ENCODE assay signal across 17 cellular contexts in the genomic region with DNA sequence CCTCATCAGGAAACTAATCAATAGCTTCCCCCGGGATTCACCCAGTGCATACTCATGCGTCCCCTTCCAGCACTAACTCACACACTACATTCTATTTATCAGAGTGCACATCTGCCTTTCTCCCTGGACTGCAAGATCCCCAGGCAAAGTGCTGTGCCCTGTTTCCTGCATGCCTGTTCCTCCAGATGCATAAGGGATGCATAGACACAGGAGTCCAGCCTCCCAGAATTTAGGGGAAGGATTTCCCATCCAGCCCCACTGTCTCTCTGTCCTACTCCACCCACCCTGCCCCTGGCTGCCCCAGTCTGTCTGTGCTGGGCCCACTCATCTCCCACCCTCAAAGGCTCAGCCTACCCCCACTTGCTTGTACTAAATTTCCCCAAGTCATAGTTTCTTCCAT.
"Had no signal": no experiment of that assay in that cellular context is flagged by ENCODE, and none has a peak within 500 bp of the region (broad histone marks: within the 10 kb centered on the region; RNA-seq: fewer than 3 reads in every experiment).

No MANE protein-coding gene starts in this region.

- H3K9me3 Mint-ChIP-seq: natural killer cell had no signal

- H3K4me2 ChIP-seq: smooth muscle cell had no signal

- H3K4me3 Mint-ChIP-seq: immature natural killer cell; natural killer cell; stimulated activated naive CD8-positive, alpha-beta T cell treated with anti-CD3 and anti-CD28 coated beads, Interleukin-15, amount 100 ng/mL, for 72 hours had no signal

- DNase-seq: cortex of kidney; effector CD4-positive, alpha-beta T cell; hypothalamus; immature natural killer cell; lower lobe of right lung; natural killer cell; stimulated activated CD4-positive, alpha-beta T cell treated with anti-CD3 and anti-CD28 coated beads, Interleukin-12 subunit alpha, Interleukin-12 subunit beta, amount 100 ng/mL, for 4 hours; stimulated activated naive CD4-positive, alpha-beta T cell had no signal

- H3K9ac ChIP-seq: parathyroid adenoma had no signal

- H3K9me3 ChIP-seq: lower lobe of right lung, neutrophil, prostate gland, transverse colon had no signal

- ATAC-seq: lower lobe of right lung, natural killer cell, sciatic nerve had no signal

- H3K27me3 ChIP-seq: neutrophil, right atrium auricular region, transverse colon had no signal

- H3K27ac ChIP-seq: lower lobe of right lung, neutrophil, parathyroid adenoma, prostate gland, right atrium auricular region, suprapubic skin, transverse colon had no signal

- H3K4me1 Mint-ChIP-seq: immature natural killer cell; natural killer cell; stimulated activated naive CD8-positive, alpha-beta T cell treated with anti-CD3 and anti-CD28 coated beads, Interleukin-15, amount 100 ng/mL, for 72 hours had no signal

- H3K27ac Mint-ChIP-seq: immature natural killer cell; natural killer cell; stimulated activated naive CD8-positive, alpha-beta T cell treated with anti-CD3 and anti-CD28 coated beads, Interleukin-15, amount 100 ng/mL, for 72 hours had no signal

- H3K36me3 Mint-ChIP-seq: immature natural killer cell, natural killer cell had no signal

- H3K79me2 ChIP-seq: parathyroid adenoma had no signal

- H2AFZ ChIP-seq: parathyroid adenoma had no signal

- H3K4me1 ChIP-seq: lower lobe of right lung, parathyroid adenoma, prostate gland, suprapubic skin, transverse colon had no signal

- H3K36me3 ChIP-seq: lower lobe of right lung, neutrophil, prostate gland, right atrium auricular region, suprapubic skin, transverse colon had no signal

- H3K4me3 ChIP-seq: lower lobe of right lung, prostate gland, right atrium auricular region, smooth muscle cell, suprapubic skin, transverse colon had no signal
